ENCODE assay signal across 1 cellular context in the genomic region with DNA sequence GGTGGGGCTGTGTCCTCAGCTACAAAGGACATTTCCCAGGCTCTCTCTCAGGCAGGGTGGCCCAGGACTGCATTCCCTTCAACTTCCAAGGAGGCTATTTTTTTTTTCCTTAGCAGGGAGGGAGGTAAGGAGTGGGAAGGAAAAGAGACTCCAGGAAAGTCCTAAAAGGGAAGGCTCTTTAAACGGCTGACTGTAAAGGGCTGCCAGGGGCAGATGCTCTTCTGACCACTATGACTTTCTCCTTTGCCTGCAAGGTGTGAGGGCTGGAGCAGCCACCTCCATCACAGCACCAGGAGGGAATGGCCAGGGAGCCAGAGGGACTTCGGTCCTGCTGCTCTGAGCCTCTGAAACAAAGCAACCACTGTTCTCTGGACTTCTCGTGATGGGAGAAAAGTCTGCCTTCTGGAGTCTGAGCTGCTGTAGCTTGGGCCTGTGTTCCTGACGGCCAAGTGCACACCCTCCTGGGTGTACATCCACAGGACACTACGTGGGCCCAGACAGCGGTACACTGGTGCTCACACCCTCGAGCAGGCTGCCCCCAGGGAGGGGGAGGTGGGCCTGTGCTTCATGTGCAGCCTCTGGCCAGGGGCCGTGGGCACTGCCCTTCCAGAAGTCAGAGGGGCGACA.
TF ChIP-seq lines count a peak whose summit lies in the region.

No MANE protein-coding gene starts in this region.

TF ChIP-seq in HepG2, 621 proteins besides CTCF, POLR2A, EP300 and RAD21 (continued from another document and continues in another):
- TF ChIP-seq, protein P1, sequence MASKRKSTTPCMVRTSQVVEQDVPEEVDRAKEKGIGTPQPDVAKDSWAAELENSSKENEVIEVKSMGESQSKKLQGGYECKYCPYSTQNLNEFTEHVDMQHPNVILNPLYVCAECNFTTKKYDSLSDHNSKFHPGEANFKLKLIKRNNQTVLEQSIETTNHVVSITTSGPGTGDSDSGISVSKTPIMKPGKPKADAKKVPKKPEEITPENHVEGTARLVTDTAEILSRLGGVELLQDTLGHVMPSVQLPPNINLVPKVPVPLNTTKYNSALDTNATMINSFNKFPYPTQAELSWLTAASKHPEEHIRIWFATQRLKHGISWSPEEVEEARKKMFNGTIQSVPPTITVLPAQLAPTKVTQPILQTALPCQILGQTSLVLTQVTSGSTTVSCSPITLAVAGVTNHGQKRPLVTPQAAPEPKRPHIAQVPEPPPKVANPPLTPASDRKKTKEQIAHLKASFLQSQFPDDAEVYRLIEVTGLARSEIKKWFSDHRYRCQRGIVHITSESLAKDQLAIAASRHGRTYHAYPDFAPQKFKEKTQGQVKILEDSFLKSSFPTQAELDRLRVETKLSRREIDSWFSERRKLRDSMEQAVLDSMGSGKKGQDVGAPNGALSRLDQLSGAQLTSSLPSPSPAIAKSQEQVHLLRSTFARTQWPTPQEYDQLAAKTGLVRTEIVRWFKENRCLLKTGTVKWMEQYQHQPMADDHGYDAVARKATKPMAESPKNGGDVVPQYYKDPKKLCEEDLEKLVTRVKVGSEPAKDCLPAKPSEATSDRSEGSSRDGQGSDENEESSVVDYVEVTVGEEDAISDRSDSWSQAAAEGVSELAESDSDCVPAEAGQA (IDR thresholded peaks at IDR 0.05; ENCODE audit: low read depth) = no peak
- TF ChIP-seq, protein P1 (CRISPR knock-in tag; IDR thresholded peaks at IDR 0.05; ENCODE audit: borderline replicate concordance) = 0 out of 2 replicates have a peak, but pooled peaks have one; percentile 41
- TF ChIP-seq SPEN (CRISPR knock-in tag; IDR thresholded peaks at IDR 0.05; ENCODE audit: low read depth) = peak; percentile 17; the same call in 1 of the 2 replicates
- peak; percentile 67; the same call in 1 of the 2 replicates for TF ChIP-seq ZFX (CRISPR knock-in tag; IDR thresholded peaks at IDR 0.05; ENCODE audit: low read depth)
- TF ChIP-seq ZNF274 (CRISPR knock-in tag; IDR thresholded peaks at IDR 0.05) = 0 out of 2 replicates have a peak, but pooled peaks have one; percentile 5
- TF ChIP-seq, protein P2, sequence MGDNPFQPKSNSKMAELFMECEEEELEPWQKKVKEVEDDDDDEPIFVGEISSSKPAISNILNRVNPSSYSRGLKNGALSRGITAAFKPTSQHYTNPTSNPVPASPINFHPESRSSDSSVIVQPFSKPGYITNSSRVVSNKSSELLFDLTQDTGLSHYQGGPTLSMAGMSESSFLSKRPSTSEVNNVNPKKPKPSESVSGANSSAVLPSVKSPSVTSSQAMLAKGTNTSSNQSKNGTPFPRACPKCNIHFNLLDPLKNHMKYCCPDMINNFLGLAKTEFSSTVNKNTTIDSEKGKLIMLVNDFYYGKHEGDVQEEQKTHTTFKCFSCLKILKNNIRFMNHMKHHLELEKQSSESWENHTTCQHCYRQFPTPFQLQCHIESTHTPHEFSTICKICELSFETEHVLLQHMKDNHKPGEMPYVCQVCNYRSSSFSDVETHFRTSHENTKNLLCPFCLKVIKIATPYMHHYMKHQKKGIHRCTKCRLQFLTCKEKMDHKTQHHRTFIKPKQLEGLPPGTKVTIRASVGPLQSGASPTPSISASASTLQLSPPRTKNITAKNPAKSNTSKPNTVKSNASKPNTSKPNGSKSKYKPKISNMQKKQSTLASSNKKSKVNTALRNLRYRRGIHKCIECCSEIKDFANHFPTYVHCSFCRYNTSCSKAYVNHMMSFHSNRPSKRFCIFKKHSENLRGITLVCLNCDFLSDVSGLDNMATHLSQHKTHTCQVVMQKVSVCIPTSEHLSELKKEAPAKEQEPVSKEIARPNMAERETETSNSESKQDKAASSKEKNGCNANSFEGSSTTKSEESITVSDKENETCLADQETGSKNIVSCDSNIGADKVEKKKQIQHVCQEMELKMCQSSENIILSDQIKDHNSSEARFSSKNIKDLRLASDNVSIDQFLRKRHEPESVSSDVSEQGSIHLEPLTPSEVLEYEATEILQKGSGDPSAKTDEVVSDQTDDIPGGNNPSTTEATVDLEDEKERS (CRISPR knock-in tag; IDR thresholded peaks at IDR 0.05) = 0 out of 2 replicates have a peak, but pooled peaks have one; percentile 47
- TF ChIP-seq EEA1 (CRISPR knock-in tag; IDR thresholded peaks at IDR 0.05; ENCODE audit: borderline replicate concordance) = no peak
- TF ChIP-seq SRSF1 (optimal IDR thresholded peaks at IDR 0.05; ENCODE audit: low read depth, low read length) = no peak
- peak; percentile 57; the same call in 1 of the 2 replicates for TF ChIP-seq HOXD1 (CRISPR knock-in tag; IDR thresholded peaks at IDR 0.05)
- TF ChIP-seq, protein P3, sequence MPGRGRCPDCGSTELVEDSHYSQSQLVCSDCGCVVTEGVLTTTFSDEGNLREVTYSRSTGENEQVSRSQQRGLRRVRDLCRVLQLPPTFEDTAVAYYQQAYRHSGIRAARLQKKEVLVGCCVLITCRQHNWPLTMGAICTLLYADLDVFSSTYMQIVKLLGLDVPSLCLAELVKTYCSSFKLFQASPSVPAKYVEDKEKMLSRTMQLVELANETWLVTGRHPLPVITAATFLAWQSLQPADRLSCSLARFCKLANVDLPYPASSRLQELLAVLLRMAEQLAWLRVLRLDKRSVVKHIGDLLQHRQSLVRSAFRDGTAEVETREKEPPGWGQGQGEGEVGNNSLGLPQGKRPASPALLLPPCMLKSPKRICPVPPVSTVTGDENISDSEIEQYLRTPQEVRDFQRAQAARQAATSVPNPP (CRISPR knock-in tag; IDR thresholded peaks at IDR 0.05) = 0 out of 2 replicates have a peak, but pooled peaks have one; percentile 29
- TF ChIP-seq POGZ (CRISPR knock-in tag; IDR thresholded peaks at IDR 0.05) = peak; percentile 33; the same call in 1 of the 2 replicates
- TF ChIP-seq HDAC2 (CRISPR knock-in tag; IDR thresholded peaks at IDR 0.05) = 0 out of 2 replicates have a peak, but pooled peaks have one; percentile 9
- peak; percentile 48; the same call in 1 of the 2 replicates for TF ChIP-seq HOXA3 (CRISPR knock-in tag; IDR thresholded peaks at IDR 0.05)
- peak; percentile 11; the same call in 1 of the 2 replicates for TF ChIP-seq GMEB1 (CRISPR knock-in tag; IDR thresholded peaks at IDR 0.05; ENCODE audit: borderline replicate concordance)
- TF ChIP-seq NCOA2 (CRISPR knock-in tag; IDR thresholded peaks at IDR 0.05) = 0 out of 2 replicates have a peak, but pooled peaks have one; percentile 8
- no peak for TF ChIP-seq ZNF543 (CRISPR knock-in tag; IDR thresholded peaks at IDR 0.05)
- TF ChIP-seq MZF1 (CRISPR knock-in tag; IDR thresholded peaks at IDR 0.05; ENCODE audit: borderline replicate concordance) = no peak
- peak; percentile 50; the same call in 1 of the 2 replicates for TF ChIP-seq SALL2 (CRISPR knock-in tag; IDR thresholded peaks at IDR 0.05)
- no peak for TF ChIP-seq YY1 (IDR thresholded peaks at IDR 0.05; ENCODE audit: insufficient read depth, insufficient replicate concordance, low read depth, low read length)
- TF ChIP-seq BRD4 (CRISPR knock-in tag; IDR thresholded peaks at IDR 0.05) = peak; percentile 82
- TF ChIP-seq KDM6A (CRISPR knock-in tag; IDR thresholded peaks at IDR 0.05; ENCODE audit: low read depth) = 0 out of 2 replicates have a peak, but pooled peaks have one; percentile 22
- peak; percentile 27 for TF ChIP-seq CBX1 (IDR thresholded peaks at IDR 0.05; ENCODE audit: low read depth)
- TF ChIP-seq ZNF704 (CRISPR knock-in tag; IDR thresholded peaks at IDR 0.05; ENCODE audit: borderline replicate concordance) = 0 out of 2 replicates have a peak, but pooled peaks have one; percentile 71
- peak; percentile 29; the same call in 1 of the 2 replicates for TF ChIP-seq RXRA (CRISPR knock-in tag; IDR thresholded peaks at IDR 0.05)
- 0 out of 2 replicates have a peak, but pooled peaks have one; percentile 56 for TF ChIP-seq HNRNPL (IDR thresholded peaks at IDR 0.05; ENCODE audit: low read depth, low read length)
- TF ChIP-seq, protein P4, sequence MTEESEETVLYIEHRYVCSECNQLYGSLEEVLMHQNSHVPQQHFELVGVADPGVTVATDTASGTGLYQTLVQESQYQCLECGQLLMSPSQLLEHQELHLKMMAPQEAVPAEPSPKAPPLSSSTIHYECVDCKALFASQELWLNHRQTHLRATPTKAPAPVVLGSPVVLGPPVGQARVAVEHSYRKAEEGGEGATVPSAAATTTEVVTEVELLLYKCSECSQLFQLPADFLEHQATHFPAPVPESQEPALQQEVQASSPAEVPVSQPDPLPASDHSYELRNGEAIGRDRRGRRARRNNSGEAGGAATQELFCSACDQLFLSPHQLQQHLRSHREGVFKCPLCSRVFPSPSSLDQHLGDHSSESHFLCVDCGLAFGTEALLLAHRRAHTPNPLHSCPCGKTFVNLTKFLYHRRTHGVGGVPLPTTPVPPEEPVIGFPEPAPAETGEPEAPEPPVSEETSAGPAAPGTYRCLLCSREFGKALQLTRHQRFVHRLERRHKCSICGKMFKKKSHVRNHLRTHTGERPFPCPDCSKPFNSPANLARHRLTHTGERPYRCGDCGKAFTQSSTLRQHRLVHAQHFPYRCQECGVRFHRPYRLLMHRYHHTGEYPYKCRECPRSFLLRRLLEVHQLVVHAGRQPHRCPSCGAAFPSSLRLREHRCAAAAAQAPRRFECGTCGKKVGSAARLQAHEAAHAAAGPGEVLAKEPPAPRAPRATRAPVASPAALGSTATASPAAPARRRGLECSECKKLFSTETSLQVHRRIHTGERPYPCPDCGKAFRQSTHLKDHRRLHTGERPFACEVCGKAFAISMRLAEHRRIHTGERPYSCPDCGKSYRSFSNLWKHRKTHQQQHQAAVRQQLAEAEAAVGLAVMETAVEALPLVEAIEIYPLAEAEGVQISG (CRISPR knock-in tag; IDR thresholded peaks at IDR 0.05) = peak; percentile 36; the same call in 1 of the 2 replicates
- TF ChIP-seq MAX (IDR thresholded peaks at IDR 0.05) = peak; percentile 50
- TF ChIP-seq STAG1 (CRISPR knock-in tag; IDR thresholded peaks at IDR 0.05) = peak; percentile 31
- 0 out of 2 replicates have a peak, but pooled peaks have one; percentile 45 for TF ChIP-seq ZNF576 (CRISPR knock-in tag; IDR thresholded peaks at IDR 0.05)
- 0 out of 2 replicates have a peak, but pooled peaks have one; percentile 29 for TF ChIP-seq ZNF619 (CRISPR knock-in tag; IDR thresholded peaks at IDR 0.05)
